8 cellular contexts compared by ENCODE assay signal in genomic region chr9:133184971-133185370, GRCh38. TPM values are rescaled to one million over a fixed set of nuclear protein-coding genes. Genes with fewer than 3 reads are reported as not detected.
DNase-seq lines count a peak whose midpoint lies in the region; ATAC-seq and TF ChIP-seq lines count a peak whose summit lies in the region.

No MANE protein-coding gene starts in this region.

- H3K27ac ChIP-seq in endodermal cell (ENCODE audit: low read depth, low read length) (no peak overlapping the region), upper lobe of right lung (no peak overlapping the region)

- H3K4me1 Mint-ChIP-seq in T-cell (peaks cover 12 to 15% (median 12%) of the 10 kb centered on the region in 3 donors), endodermal cell (peaks cover 3% of the 10 kb centered on the region), mesothelial cell of epicardium (peaks cover 2% of the 10 kb centered on the region)

- H3K27ac Mint-ChIP-seq in T-cell (no peak overlapping the region), endodermal cell (no peak overlapping the region), mesothelial cell of epicardium (no peak overlapping the region)

- H3K36me3 Mint-ChIP-seq in T-cell (no peaks in the 10 kb centered on the region), endodermal cell (ENCODE audit: low read depth) (no peaks in the 10 kb centered on the region), mesothelial cell of epicardium (no peaks in the 10 kb centered on the region)

- H3K9me3 Mint-ChIP-seq in T-cell (no peaks in the 10 kb centered on the region), endodermal cell (no peaks in the 10 kb centered on the region), mesothelial cell of epicardium (no peaks in the 10 kb centered on the region)

- CTCF ChIA-PET in T-cell (lab: Charles Lee): interaction anchor here (0.6 to 1.2 kb wide), 8 partner anchors 29 to 867 kb away, joined by 3 to 7 read pairs (median 4); no protein-coding TSS in a partner anchor

- peaks cover 27 to 46% of the 10 kb centered on the region in 2 donors for H3K27me3 Mint-ChIP-seq in T-cell
- peaks cover 40% of the 10 kb centered on the region for H3K27me3 Mint-ChIP-seq in endodermal cell (ENCODE audit: insufficient read depth)
- H3K27me3 Mint-ChIP-seq in mesothelial cell of epicardium (ENCODE audit: low read depth): peaks cover 53% of the 10 kb centered on the region

- POLR2A ChIA-PET in T-cell (lab: Charles Lee): interaction anchor here in 1 of 2 donors (0.7 kb wide), 1 partner anchor 151 kb away, joined by 6 read pairs; no protein-coding TSS in a partner anchor

- TF ChIP-seq CTCF in endodermal cell (conservative IDR thresholded peaks at IDR 0.05): peak; percentile 68
- TF ChIP-seq CTCF in mesothelial cell of epicardium (IDR thresholded peaks at IDR 0.05; ENCODE audit: unreplicated experiment): peak; percentile 67
- TF ChIP-seq CTCF in upper lobe of right lung (IDR thresholded peaks at IDR 0.05): peak; percentile 56

- H3K4me1 ChIP-seq in endodermal cell (ENCODE audit: control insufficient read depth, insufficient read depth, low read length): no peaks in the 10 kb centered on the region
- peaks cover 5% of the 10 kb centered on the region for H3K4me1 ChIP-seq in upper lobe of right lung

- intact Hi-C loops in upper lobe of right lung (cut with DNase I): loop anchor here (10.0 kb wide), 2 partner anchors 150 to 300 kb away; partner anchors contain the start of gene SURF6

- H3K4me3 ChIP-seq in endodermal cell (ENCODE audit: low read length) (no peak overlapping the region), upper lobe of right lung (no peak overlapping the region)

- H3K27me3 ChIP-seq in endodermal cell (ENCODE audit: control insufficient read depth, insufficient read depth, low read length, poor library complexity, severe bottlenecking) (peaks cover 27% of the 10 kb centered on the region), upper lobe of right lung (peaks cover 19% of the 10 kb centered on the region)

- H3K9me3 ChIP-seq in endodermal cell (ENCODE audit: control insufficient read depth, low read length) (no peaks in the 10 kb centered on the region), upper lobe of right lung (no peaks in the 10 kb centered on the region)

- H3K4me3 Mint-ChIP-seq in T-cell (peak overlapping the region in 1 of 3 donors; percentile 35), endodermal cell (no peak overlapping the region), mesothelial cell of epicardium (no peak overlapping the region)

- H3K9ac ChIP-seq in endodermal cell (ENCODE audit: extremely low read depth, low read length, poor library complexity, severe bottlenecking): no peak overlapping the region

- DNase-seq in 8988T: peak; percentile 64
- peak; percentile 49 for DNase-seq in GF-D8 (lab: John Stamatoyannopoulos, UW)
- DNase-seq in NCI-H1436 treated with DMSO at 0.1 percent for 48 hours (lab: John Stamatoyannopoulos, UW): peak; percentile 2
- DNase-seq in T-cell: peak in 22 of 34 experiments; percentile 15 to 48 (median 24)
- no peak for DNase-seq in endodermal cell
- no peak for DNase-seq in mesothelial cell of epicardium (ENCODE audit: low spot score in 2 of 2, unreplicated experiment in 2 of 2)
- DNase-seq in upper lobe of right lung: no peak
- DNase-seq in effector CD8-positive, alpha-beta T cell (lab: John Stamatoyannopoulos, UW): no peak

- no peaks in the 10 kb centered on the region for H3K36me3 ChIP-seq in endodermal cell (ENCODE audit: control insufficient read depth, insufficient read depth, low read length)
- H3K36me3 ChIP-seq in upper lobe of right lung: no peaks in the 10 kb centered on the region

- ATAC-seq in T-cell (replicated peaks in 1 of 4) (peak; percentile 52 to 68 (median 60)), upper lobe of right lung (peak; percentile 75)

- 38 to 40% methylated on average over 4 to 6 of the region's 8 CpGs for WGBS in endodermal cell (ENCODE audit: insufficient coverage in 1 of 2, insufficient read length in 1 of 2), 2 experiments

RNA-seq across cellular contexts. Expression of gene GBGT1, which starts 21.3 kb away (rescaled TPM):
- total RNA-seq in T-cell (10 to 100 TPM in 2 of 5 donors, 1 to 10 TPM in 3; 1.3 to 13.3 (median 7.9) TPM), endodermal cell (10 to 100 TPM; 28.2 to 29.1 TPM), mesothelial cell of epicardium (29.1 to 32.8 TPM (median 31.8 TPM) in 3 replicates), upper lobe of right lung (27.4 TPM)
- polyA plus RNA-seq in endodermal cell (2013, experiment 1 of 2): 7.5 TPM
- 7.8 TPM for polyA plus RNA-seq in endodermal cell (2013, experiment 2 of 2)

RNA-seq across cellular contexts. Expression of gene OBP2B, which starts 24.1 kb away (rescaled TPM):
- total RNA-seq in T-cell (not detected), endodermal cell (not detected), mesothelial cell of epicardium (not detected in 3 replicates), upper lobe of right lung (not detected)
- polyA plus RNA-seq in endodermal cell (2013, experiment 1 of 2): not detected
- not detected for polyA plus RNA-seq in endodermal cell (2013, experiment 2 of 2)

Comparison
In these comparisons a context has a peak if more than half of its experiments do, and no peak if none do; other contexts are left out.
1. DNase-seq: peak in 8988T (single experiment), GF-D8 (single experiment), NCI-H1436 treated with DMSO at 0.1 percent for 48 hours (single experiment) and T-cell (22 of 34); none in endodermal cell (single experiment), mesothelial cell of epicardium (0 of 2), upper lobe of right lung (single experiment) and effector CD8-positive, alpha-beta T cell (single experiment).
2. Peak in every context shown above with its lines, with median percentiles within 50 percentile points of each other: CTCF ChIP-seq.